ENCODE assay signal across 8 cellular contexts in genomic region chr16:720507-720989, GRCh38. TPM values are rescaled to one million over a fixed set of nuclear protein-coding genes. Genes with fewer than 3 reads are reported as not detected.
DNase-seq lines count a peak whose midpoint lies in the region; ATAC-seq and TF ChIP-seq lines count a peak whose summit lies in the region.

No MANE protein-coding gene starts in this region.

- TF ChIP-seq CTCF in nephron progenitor cell (IDR thresholded peaks at IDR 0.05), result no peak

- peak overlapping the region; percentile 77 for H3K4me3 Mint-ChIP-seq in activated CD8-positive, alpha-beta T cell treated with anti-CD3 and anti-CD28 coated beads, Interleukin-2, amount 10 ng/mL, durations not matched to agents 7 days and 5 days
- H3K4me3 Mint-ChIP-seq in nephron progenitor cell, result peak overlapping the region; percentile 86

- H3K36me3 Mint-ChIP-seq in activated CD8-positive, alpha-beta T cell treated with anti-CD3 and anti-CD28 coated beads, Interleukin-2, amount 10 ng/mL, durations not matched to agents 7 days and 5 days (ENCODE audit: low read depth), result no peaks in the 10 kb centered on the region
- no peaks in the 10 kb centered on the region for H3K36me3 Mint-ChIP-seq in nephron progenitor cell (ENCODE audit: low read depth)

- ATAC-seq in GM19467 (IDR thresholded peaks at IDR 0.05; ENCODE audit: unreplicated experiment) (peak; percentile 8), HG02852 (IDR thresholded peaks at IDR 0.05; ENCODE audit: unreplicated experiment) (no peak)
- ATAC-seq in activated CD8-positive, alpha-beta T cell treated with anti-CD3 and anti-CD28 coated beads, Interleukin-2, amount 10 ng/mL, durations not matched to agents 7 days and 5 days, result no peak

- H3K27ac Mint-ChIP-seq in activated CD8-positive, alpha-beta T cell treated with anti-CD3 and anti-CD28 coated beads, Interleukin-2, amount 10 ng/mL, durations not matched to agents 7 days and 5 days, result peak overlapping the region; percentile 77
- H3K27ac Mint-ChIP-seq in nephron progenitor cell, result peak overlapping the region; percentile 96

- peak; percentile 86 for DNase-seq in EH (ENCODE audit: low read depth)
- peak; percentile 79 for DNase-seq in LHCN-M2 (ENCODE audit: low read depth)
- peak; percentile 59 for DNase-seq in activated CD8-positive, alpha-beta T cell treated with anti-CD3 and anti-CD28 coated beads, Interleukin-2, amount 10 ng/mL, durations not matched to agents 7 days and 5 days
- peak; percentile 49 for DNase-seq in fibroblast of peridontal ligament (ENCODE audit: extremely low read depth)
- DNase-seq in nephron progenitor cell, result peak; percentile 68
- DNase-seq in Kasumi-1 (lab: John Stamatoyannopoulos, UW), result no peak

- CTCF ChIA-PET in activated CD8-positive, alpha-beta T cell treated with anti-CD3 and anti-CD28 coated beads, Interleukin-2, amount 10 ng/mL, durations not matched to agents 7 days and 5 days (lab: Charles Lee), result interaction anchor here (0.8 to 2.5 kb wide), 11 partner anchors 8 to 64 kb away, joined by 3 to 19 read pairs (median 5); partner anchors contain the start of genes CIAO3 and JMJD8

- peaks cover 4% of the 10 kb centered on the region for H3K27me3 Mint-ChIP-seq in activated CD8-positive, alpha-beta T cell treated with anti-CD3 and anti-CD28 coated beads, Interleukin-2, amount 10 ng/mL, durations not matched to agents 7 days and 5 days (ENCODE audit: low read depth)
- H3K27me3 Mint-ChIP-seq in nephron progenitor cell (ENCODE audit: low read depth, poor library complexity), result peaks cover 3% of the 10 kb centered on the region

- no peaks in the 10 kb centered on the region for H3K9me3 Mint-ChIP-seq in activated CD8-positive, alpha-beta T cell treated with anti-CD3 and anti-CD28 coated beads, Interleukin-2, amount 10 ng/mL, durations not matched to agents 7 days and 5 days (ENCODE audit: insufficient read depth)
- H3K9me3 Mint-ChIP-seq in nephron progenitor cell, result no peaks in the 10 kb centered on the region

- peaks cover 25% of the 10 kb centered on the region for H3K4me1 Mint-ChIP-seq in activated CD8-positive, alpha-beta T cell treated with anti-CD3 and anti-CD28 coated beads, Interleukin-2, amount 10 ng/mL, durations not matched to agents 7 days and 5 days (ENCODE audit: low read depth)
- H3K4me1 Mint-ChIP-seq in nephron progenitor cell, result peaks cover 27% of the 10 kb centered on the region

- POLR2A ChIA-PET in activated CD8-positive, alpha-beta T cell treated with anti-CD3 and anti-CD28 coated beads, Interleukin-2, amount 10 ng/mL, durations not matched to agents 7 days and 5 days (lab: Charles Lee), result interaction anchor here (1.1 to 2.3 kb wide), 4 partner anchors 9 to 31 kb away, joined by 4 to 10 read pairs (median 5); no protein-coding TSS in a partner anchor

RNA-seq across cellular contexts. Expression of gene ANTKMT, which starts 0.4 kb away (rescaled TPM):
- 36.7 and 55.9 TPM in 2 replicates for total RNA-seq in LHCN-M2 (2014; rRNA removed)
- polyA plus RNA-seq in LHCN-M2 (2012), result 40.7 TPM
- total RNA-seq in activated CD8-positive, alpha-beta T cell treated with anti-CD3 and anti-CD28 coated beads, Interleukin-2, amount 10 ng/mL, durations not matched to agents 7 days and 5 days, result 10 to 100 TPM; 12.3 to 14.2 TPM

RNA-seq across cellular contexts. Expression of gene METRN, which starts 5.6 kb away (rescaled TPM):
- 94.9 and 127 TPM in 2 replicates for total RNA-seq in LHCN-M2 (2014; rRNA removed)
- polyA plus RNA-seq in LHCN-M2 (2012), result 60.7 TPM
- total RNA-seq in activated CD8-positive, alpha-beta T cell treated with anti-CD3 and anti-CD28 coated beads, Interleukin-2, amount 10 ng/mL, durations not matched to agents 7 days and 5 days, result 10 to 100 TPM in 1 of 2 experiments, 1 to 10 TPM in 1; 8.1 to 10.6 TPM

RNA-seq across cellular contexts. Expression of gene CCDC78, which starts 5.7 kb away (rescaled TPM):
- total RNA-seq in LHCN-M2 (2014; rRNA removed), result 5.1 and 7.0 TPM in 2 replicates
- polyA plus RNA-seq in LHCN-M2 (2012), result 1.5 TPM
- total RNA-seq in activated CD8-positive, alpha-beta T cell treated with anti-CD3 and anti-CD28 coated beads, Interleukin-2, amount 10 ng/mL, durations not matched to agents 7 days and 5 days, result 1 to 10 TPM; 3.9 TPM

RNA-seq across cellular contexts. Expression of gene HAGHL, which starts 6.4 kb away (rescaled TPM):
- total RNA-seq in LHCN-M2 (2014; rRNA removed), result 10.7 and 19.2 TPM in 2 replicates
- polyA plus RNA-seq in LHCN-M2 (2012), result 15.0 TPM
- total RNA-seq in activated CD8-positive, alpha-beta T cell treated with anti-CD3 and anti-CD28 coated beads, Interleukin-2, amount 10 ng/mL, durations not matched to agents 7 days and 5 days, result 10 to 100 TPM in 1 of 2 experiments, 1 to 10 TPM in 1; 8.4 to 11.2 TPM

RNA-seq across cellular contexts. Expression of gene FBXL16, which starts 14.9 kb away (rescaled TPM):
- total RNA-seq in LHCN-M2 (2014; rRNA removed), result 0.13 TPM in 1 of 2 replicates, not detected in the other
- 0.13 TPM for polyA plus RNA-seq in LHCN-M2 (2012)
- total RNA-seq in activated CD8-positive, alpha-beta T cell treated with anti-CD3 and anti-CD28 coated beads, Interleukin-2, amount 10 ng/mL, durations not matched to agents 7 days and 5 days, result 1 to 10 TPM; 5.9 to 7.3 TPM

Comparison
In these comparisons a context has a peak if more than half of its experiments do, and no peak if none do; other contexts are left out.
1. DNase-seq: peak in EH (single experiment), LHCN-M2 (single experiment), activated CD8-positive, alpha-beta T cell treated with anti-CD3 and anti-CD28 coated beads, Interleukin-2, amount 10 ng/mL, durations not matched to agents 7 days and 5 days (single experiment), fibroblast of peridontal ligament (single experiment) and nephron progenitor cell (single experiment); none in Kasumi-1 (0 of 2).